ENCODE assay signal across 2 cellular contexts in the genomic region with DNA sequence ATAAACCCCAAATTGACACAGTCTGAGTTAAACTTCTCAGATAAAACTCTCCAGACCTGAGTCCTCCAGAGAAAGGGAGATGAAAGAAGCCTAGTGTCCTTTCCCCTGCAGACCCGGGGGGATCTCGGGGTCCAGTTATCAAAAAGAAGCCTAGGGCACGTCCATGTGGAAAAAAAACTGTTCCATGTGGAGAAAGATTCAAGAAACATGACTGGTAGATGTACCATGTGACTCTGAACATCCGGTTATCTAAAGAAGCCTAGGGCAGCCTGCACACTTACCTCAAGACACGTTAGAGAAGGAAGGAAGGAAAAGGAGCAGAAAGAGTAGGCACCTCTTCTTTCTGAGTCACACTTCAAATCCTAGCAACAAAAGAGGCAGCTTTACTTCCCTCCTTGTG.
TF ChIP-seq lines count a peak whose summit lies in the region.

No MANE protein-coding gene starts in this region.

TF ChIP-seq in HepG2, 621 proteins besides CTCF, POLR2A, EP300 and RAD21:
- TF ChIP-seq, protein P1, sequence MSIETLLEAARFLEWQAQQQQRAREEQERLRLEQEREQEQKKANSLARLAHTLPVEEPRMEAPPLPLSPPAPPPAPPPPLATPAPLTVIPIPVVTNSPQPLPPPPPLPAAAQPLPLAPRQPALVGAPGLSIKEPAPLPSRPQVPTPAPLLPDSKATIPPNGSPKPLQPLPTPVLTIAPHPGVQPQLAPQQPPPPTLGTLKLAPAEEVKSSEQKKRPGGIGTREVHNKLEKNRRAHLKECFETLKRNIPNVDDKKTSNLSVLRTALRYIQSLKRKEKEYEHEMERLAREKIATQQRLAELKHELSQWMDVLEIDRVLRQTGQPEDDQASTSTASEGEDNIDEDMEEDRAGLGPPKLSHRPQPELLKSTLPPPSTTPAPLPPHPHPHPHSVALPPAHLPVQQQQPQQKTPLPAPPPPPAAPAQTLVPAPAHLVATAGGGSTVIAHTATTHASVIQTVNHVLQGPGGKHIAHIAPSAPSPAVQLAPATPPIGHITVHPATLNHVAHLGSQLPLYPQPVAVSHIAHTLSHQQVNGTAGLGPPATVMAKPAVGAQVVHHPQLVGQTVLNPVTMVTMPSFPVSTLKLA (IDR thresholded peaks at IDR 0.05), result peak; percentile 95
- TF ChIP-seq ZFP62 (CRISPR knock-in tag; IDR thresholded peaks at IDR 0.05) (no peak), MTA3 (CRISPR knock-in tag; IDR thresholded peaks at IDR 0.05) (no peak), ZSCAN21 (CRISPR knock-in tag; IDR thresholded peaks at IDR 0.05; ENCODE audit: borderline replicate concordance) (no peak), HOXA5 (CRISPR knock-in tag; IDR thresholded peaks at IDR 0.05) (no peak), ZNF34 (CRISPR knock-in tag; IDR thresholded peaks at IDR 0.05; ENCODE audit: borderline replicate concordance) (no peak)

TF ChIP-seq in GM23338, 12 proteins besides CTCF, POLR2A, EP300 and RAD21:
- TF ChIP-seq EZH2 (IDR thresholded peaks at IDR 0.05; ENCODE audit: low read depth, unreplicated experiment) (no peak), ZNF331 (CRISPR knock-in tag; IDR thresholded peaks at IDR 0.05; ENCODE audit: low read depth) (no peak), NANOG (IDR thresholded peaks at IDR 0.05; ENCODE audit: borderline replicate concordance) (no peak), POLR2AphosphoS5 (IDR thresholded peaks at IDR 0.05; ENCODE audit: low read depth) (no peak), JUNB (IDR thresholded peaks at IDR 0.05; ENCODE audit: unreplicated experiment) (no peak), ZNF114 (CRISPR knock-in tag; IDR thresholded peaks at IDR 0.05) (no peak), STAT1 (IDR thresholded peaks at IDR 0.05; ENCODE audit: unreplicated experiment) (no peak), EZH2phosphoT487 (IDR thresholded peaks at IDR 0.05; ENCODE audit: unreplicated experiment) (no peak), CREB1 (CRISPR knock-in tag; IDR thresholded peaks at IDR 0.05; ENCODE audit: low read depth) (no peak)
- TF ChIP-seq, protein P2, sequence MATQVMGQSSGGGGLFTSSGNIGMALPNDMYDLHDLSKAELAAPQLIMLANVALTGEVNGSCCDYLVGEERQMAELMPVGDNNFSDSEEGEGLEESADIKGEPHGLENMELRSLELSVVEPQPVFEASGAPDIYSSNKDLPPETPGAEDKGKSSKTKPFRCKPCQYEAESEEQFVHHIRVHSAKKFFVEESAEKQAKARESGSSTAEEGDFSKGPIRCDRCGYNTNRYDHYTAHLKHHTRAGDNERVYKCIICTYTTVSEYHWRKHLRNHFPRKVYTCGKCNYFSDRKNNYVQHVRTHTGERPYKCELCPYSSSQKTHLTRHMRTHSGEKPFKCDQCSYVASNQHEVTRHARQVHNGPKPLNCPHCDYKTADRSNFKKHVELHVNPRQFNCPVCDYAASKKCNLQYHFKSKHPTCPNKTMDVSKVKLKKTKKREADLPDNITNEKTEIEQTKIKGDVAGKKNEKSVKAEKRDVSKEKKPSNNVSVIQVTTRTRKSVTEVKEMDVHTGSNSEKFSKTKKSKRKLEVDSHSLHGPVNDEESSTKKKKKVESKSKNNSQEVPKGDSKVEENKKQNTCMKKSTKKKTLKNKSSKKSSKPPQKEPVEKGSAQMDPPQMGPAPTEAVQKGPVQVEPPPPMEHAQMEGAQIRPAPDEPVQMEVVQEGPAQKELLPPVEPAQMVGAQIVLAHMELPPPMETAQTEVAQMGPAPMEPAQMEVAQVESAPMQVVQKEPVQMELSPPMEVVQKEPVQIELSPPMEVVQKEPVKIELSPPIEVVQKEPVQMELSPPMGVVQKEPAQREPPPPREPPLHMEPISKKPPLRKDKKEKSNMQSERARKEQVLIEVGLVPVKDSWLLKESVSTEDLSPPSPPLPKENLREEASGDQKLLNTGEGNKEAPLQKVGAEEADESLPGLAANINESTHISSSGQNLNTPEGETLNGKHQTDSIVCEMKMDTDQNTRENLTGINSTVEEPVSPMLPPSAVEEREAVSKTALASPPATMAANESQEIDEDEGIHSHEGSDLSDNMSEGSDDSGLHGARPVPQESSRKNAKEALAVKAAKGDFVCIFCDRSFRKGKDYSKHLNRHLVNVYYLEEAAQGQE (IDR thresholded peaks at IDR 0.05; ENCODE audit: unreplicated experiment), result no peak
- TF ChIP-seq, protein P3, sequence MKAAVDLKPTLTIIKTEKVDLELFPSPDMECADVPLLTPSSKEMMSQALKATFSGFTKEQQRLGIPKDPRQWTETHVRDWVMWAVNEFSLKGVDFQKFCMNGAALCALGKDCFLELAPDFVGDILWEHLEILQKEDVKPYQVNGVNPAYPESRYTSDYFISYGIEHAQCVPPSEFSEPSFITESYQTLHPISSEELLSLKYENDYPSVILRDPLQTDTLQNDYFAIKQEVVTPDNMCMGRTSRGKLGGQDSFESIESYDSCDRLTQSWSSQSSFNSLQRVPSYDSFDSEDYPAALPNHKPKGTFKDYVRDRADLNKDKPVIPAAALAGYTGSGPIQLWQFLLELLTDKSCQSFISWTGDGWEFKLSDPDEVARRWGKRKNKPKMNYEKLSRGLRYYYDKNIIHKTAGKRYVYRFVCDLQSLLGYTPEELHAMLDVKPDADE (IDR thresholded peaks at IDR 0.05), result no peak
- TF ChIP-seq, protein P4, sequence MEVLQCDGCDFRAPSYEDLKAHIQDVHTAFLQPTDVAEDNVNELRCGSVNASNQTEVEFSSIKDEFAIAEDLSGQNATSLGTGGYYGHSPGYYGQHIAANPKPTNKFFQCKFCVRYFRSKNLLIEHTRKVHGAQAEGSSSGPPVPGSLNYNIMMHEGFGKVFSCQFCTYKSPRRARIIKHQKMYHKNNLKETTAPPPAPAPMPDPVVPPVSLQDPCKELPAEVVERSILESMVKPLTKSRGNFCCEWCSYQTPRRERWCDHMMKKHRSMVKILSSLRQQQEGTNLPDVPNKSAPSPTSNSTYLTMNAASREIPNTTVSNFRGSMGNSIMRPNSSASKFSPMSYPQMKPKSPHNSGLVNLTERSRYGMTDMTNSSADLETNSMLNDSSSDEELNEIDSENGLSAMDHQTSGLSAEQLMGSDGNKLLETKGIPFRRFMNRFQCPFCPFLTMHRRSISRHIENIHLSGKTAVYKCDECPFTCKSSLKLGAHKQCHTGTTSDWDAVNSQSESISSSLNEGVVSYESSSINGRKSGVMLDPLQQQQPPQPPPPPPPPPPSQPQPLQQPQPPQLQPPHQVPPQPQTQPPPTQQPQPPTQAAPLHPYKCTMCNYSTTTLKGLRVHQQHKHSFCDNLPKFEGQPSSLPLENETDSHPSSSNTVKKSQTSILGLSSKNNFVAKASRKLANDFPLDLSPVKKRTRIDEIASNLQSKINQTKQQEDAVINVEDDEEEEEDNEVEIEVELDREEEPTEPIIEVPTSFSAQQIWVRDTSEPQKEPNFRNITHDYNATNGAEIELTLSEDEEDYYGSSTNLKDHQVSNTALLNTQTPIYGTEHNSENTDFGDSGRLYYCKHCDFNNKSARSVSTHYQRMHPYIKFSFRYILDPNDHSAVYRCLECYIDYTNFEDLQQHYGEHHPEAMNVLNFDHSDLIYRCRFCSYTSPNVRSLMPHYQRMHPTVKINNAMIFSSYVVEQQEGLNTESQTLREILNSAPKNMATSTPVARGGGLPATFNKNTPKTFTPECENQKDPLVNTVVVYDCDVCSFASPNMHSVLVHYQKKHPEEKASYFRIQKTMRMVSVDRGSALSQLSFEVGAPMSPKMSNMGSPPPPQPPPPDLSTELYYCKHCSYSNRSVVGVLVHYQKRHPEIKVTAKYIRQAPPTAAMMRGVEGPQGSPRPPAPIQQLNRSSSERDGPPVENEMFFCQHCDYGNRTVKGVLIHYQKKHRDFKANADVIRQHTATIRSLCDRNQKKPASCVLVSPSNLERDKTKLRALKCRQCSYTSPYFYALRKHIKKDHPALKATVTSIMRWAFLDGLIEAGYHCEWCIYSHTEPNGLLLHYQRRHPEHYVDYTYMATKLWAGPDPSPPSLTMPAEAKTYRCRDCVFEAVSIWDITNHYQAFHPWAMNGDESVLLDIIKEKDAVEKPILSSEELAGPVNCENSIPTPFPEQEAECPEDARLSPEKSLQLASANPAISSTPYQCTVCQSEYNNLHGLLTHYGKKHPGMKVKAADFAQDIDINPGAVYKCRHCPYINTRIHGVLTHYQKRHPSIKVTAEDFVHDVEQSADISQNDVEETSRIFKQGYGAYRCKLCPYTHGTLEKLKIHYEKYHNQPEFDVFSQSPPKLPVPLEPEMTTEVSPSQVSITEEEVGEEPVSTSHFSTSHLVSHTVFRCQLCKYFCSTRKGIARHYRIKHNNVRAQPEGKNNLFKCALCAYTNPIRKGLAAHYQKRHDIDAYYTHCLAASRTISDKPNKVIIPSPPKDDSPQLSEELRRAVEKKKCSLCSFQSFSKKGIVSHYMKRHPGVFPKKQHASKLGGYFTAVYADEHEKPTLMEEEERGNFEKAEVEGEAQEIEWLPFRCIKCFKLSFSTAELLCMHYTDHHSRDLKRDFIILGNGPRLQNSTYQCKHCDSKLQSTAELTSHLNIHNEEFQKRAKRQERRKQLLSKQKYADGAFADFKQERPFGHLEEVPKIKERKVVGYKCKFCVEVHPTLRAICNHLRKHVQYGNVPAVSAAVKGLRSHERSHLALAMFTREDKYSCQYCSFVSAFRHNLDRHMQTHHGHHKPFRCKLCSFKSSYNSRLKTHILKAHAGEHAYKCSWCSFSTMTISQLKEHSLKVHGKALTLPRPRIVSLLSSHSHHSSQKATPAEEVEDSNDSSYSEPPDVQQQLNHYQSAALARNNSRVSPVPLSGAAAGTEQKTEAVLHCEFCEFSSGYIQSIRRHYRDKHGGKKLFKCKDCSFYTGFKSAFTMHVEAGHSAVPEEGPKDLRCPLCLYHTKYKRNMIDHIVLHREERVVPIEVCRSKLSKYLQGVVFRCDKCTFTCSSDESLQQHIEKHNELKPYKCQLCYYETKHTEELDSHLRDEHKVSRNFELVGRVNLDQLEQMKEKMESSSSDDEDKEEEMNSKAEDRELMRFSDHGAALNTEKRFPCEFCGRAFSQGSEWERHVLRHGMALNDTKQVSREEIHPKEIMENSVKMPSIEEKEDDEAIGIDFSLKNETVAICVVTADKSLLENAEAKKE (CRISPR knock-in tag; IDR thresholded peaks at IDR 0.05), result no peak
